In genomic region chr3:99712291-99712954, GRCh38 we compare ENCODE assay signal across 27 cellular contexts.
"Had no signal": no experiment of that assay in that cellular context is flagged by ENCODE, and none has a peak within 500 bp of the region (broad histone marks: within the 10 kb centered on the region; RNA-seq: fewer than 3 reads in every experiment).

No MANE protein-coding gene starts in this region.

- H3K27me3 ChIP-seq: gastroesophageal sphincter, hepatocyte, neural progenitor cell, right lobe of liver had no signal

- H3K4me3 ChIP-seq: gastroesophageal sphincter, hepatocyte, left ventricle myocardium inferior, lung, neural progenitor cell, right lobe of liver had no signal

- H3K4me1 ChIP-seq: neural progenitor cell, right lobe of liver had no signal

- H3K9me3 Mint-ChIP-seq: activated T-cell treated with anti-CD3 and anti-CD28 coated beads, Interleukin-2, amount 50 U/mL, for 72 hours; dendritic cell treated with granulocyte-macrophage colony-stimulating factor and Interleukin-4, amounts not matched to agents 40 ng/mL and 50 ng/mL, for 4 days; neural progenitor cell; T-helper 1 cell treated with Interleukin-12 subunit alpha and Interleukin-12 subunit beta and Interleukin-4 antibody, amounts not matched to agents 30 μg/mL and 1 μg/mL, for 36 hours had no signal

- H3K4me3 Mint-ChIP-seq: activated naive CD8-positive, alpha-beta T cell; activated T-cell treated with anti-CD3 and anti-CD28 coated beads, Interleukin-2, amount 50 U/mL, for 72 hours; dendritic cell treated with granulocyte-macrophage colony-stimulating factor and Interleukin-4, amounts not matched to agents 40 ng/mL and 50 ng/mL, for 4 days; naive thymus-derived CD8-positive, alpha-beta T cell; neural progenitor cell; T-helper 1 cell treated with Interleukin-12 subunit alpha and Interleukin-12 subunit beta and Interleukin-4 antibody, amounts not matched to agents 30 μg/mL and 1 μg/mL, for 36 hours had no signal

- H3K9me3 ChIP-seq: gastroesophageal sphincter, left ventricle myocardium inferior, right lobe of liver had no signal

- H3K27ac ChIP-seq: gastroesophageal sphincter, left ventricle myocardium inferior, neural progenitor cell, right lobe of liver, VCaP had no signal

- ATAC-seq: activated T-cell treated with anti-CD3 and anti-CD28 coated beads, Interleukin-2, amount 50 U/mL, for 72 hours; gastroesophageal sphincter; naive thymus-derived CD8-positive, alpha-beta T cell; right lobe of liver had no signal

- H3K36me3 ChIP-seq: gastroesophageal sphincter, left ventricle myocardium inferior, neural progenitor cell, right lobe of liver had no signal

- H3K36me3 Mint-ChIP-seq: activated naive CD8-positive, alpha-beta T cell; naive thymus-derived CD8-positive, alpha-beta T cell; neural progenitor cell had no signal

- H3K27ac Mint-ChIP-seq: activated naive CD8-positive, alpha-beta T cell; activated T-cell treated with anti-CD3 and anti-CD28 coated beads, Interleukin-2, amount 50 U/mL, for 72 hours; dendritic cell treated with granulocyte-macrophage colony-stimulating factor and Interleukin-4, amounts not matched to agents 40 ng/mL and 50 ng/mL, for 4 days; naive thymus-derived CD8-positive, alpha-beta T cell; neural progenitor cell; T-helper 1 cell treated with Interleukin-12 subunit alpha and Interleukin-12 subunit beta and Interleukin-4 antibody, amounts not matched to agents 30 μg/mL and 1 μg/mL, for 36 hours had no signal

- DNase-seq: activated CD4-positive, alpha-beta T cell treated with anti-CD3 and anti-CD28 coated beads for 4 hours; activated CD4-positive, alpha-beta T cell treated with anti-CD3 and anti-CD28 coated beads, Interleukin-2, amount 50 U/mL, for 4 hours; activated naive CD4-positive, alpha-beta T cell; activated T-cell treated with anti-CD3 and anti-CD28 coated beads for 4 hours; activated T-cell treated with anti-CD3 and anti-CD28 coated beads, Interleukin-2, amount 50 U/mL, for 72 hours; aorta; central memory CD4-positive, alpha-beta T cell; effector CD8-positive, alpha-beta T cell; erythroblast; islet precursor cell; left ventricle myocardium inferior; naive thymus-derived CD8-positive, alpha-beta T cell; occipital lobe; posterior cingulate gyrus; right lobe of liver; stimulated activated CD4-positive, alpha-beta T cell treated with anti-CD3 and anti-CD28 coated beads, Interleukin-2, amount 100 ng/mL, for 48 hours; stimulated activated naive CD4-positive, alpha-beta T cell treated with Interleukin-2 at 50 U/mL for 16 hours; T-helper 9 cell; trophoblast cell had no signal
